ENCODE assay signal across 8 cellular contexts in genomic region chr13:97369269-97369893, GRCh38.
DNase-seq lines count a peak whose midpoint lies in the region; ATAC-seq and TF ChIP-seq lines count a peak whose summit lies in the region.

No MANE protein-coding gene starts in this region.

- H3K36me3 Mint-ChIP-seq in IgD-negative memory B cell (peaks cover 4% of the 10 kb centered on the region), endothelial cell (ENCODE audit: low read depth, unreplicated experiment) (peaks cover 39% of the 10 kb centered on the region)
- peaks cover 39% of the 10 kb centered on the region for H3K36me3 Mint-ChIP-seq in dendritic cell treated with granulocyte-macrophage colony-stimulating factor and Interleukin-4, amounts not matched to agents 40 ng/mL and 50 ng/mL, for 4 days (ENCODE audit: low read depth)

- peak overlapping the region; percentile 11 to 93 (median 58) for H3K4me3 Mint-ChIP-seq in IgD-negative memory B cell
- H3K4me3 Mint-ChIP-seq in dendritic cell treated with granulocyte-macrophage colony-stimulating factor and Interleukin-4, amounts not matched to agents 40 ng/mL and 50 ng/mL, for 4 days = peak overlapping the region; percentile 73
- H3K4me3 Mint-ChIP-seq in endothelial cell (ENCODE audit: unreplicated experiment) = no peak overlapping the region

- H3K4me3 ChIP-seq in GM12865 (ENCODE audit: low read depth, low read length) = peak overlapping the region; percentile 53
- peak overlapping the region; percentile 0 to 1 for H3K4me3 ChIP-seq in prostate gland

- H3K4me1 ChIP-seq in prostate gland (replicated peaks) = no peaks in the 10 kb centered on the region

- no peaks in the 10 kb centered on the region for H3K9me3 Mint-ChIP-seq in IgD-negative memory B cell
- H3K9me3 Mint-ChIP-seq in dendritic cell treated with granulocyte-macrophage colony-stimulating factor and Interleukin-4, amounts not matched to agents 40 ng/mL and 50 ng/mL, for 4 days = no peaks in the 10 kb centered on the region
- H3K9me3 Mint-ChIP-seq in endothelial cell (ENCODE audit: unreplicated experiment) = no peaks in the 10 kb centered on the region

- H3K27me3 Mint-ChIP-seq in IgD-negative memory B cell = no peaks in the 10 kb centered on the region
- no peaks in the 10 kb centered on the region for H3K27me3 Mint-ChIP-seq in dendritic cell treated with granulocyte-macrophage colony-stimulating factor and Interleukin-4, amounts not matched to agents 40 ng/mL and 50 ng/mL, for 4 days
- peaks cover 12% of the 10 kb centered on the region for H3K27me3 Mint-ChIP-seq in endothelial cell (ENCODE audit: unreplicated experiment)

- ATAC-seq in GM21515 (IDR thresholded peaks at IDR 0.05; ENCODE audit: unreplicated experiment) (peak; percentile 59), HG03025 (IDR thresholded peaks at IDR 0.05; ENCODE audit: low FRiP score, unreplicated experiment) (no peak)

- intact Hi-C loops in dendritic cell treated with granulocyte-macrophage colony-stimulating factor and Interleukin-4, amounts not matched to agents 40 ng/mL and 50 ng/mL, for 4 days (cut with micrococcal nuclease) = loop anchor here (5.0 kb wide), 1 partner anchor 63 kb away; the partner anchor contains the start of gene RAP2A
- intact Hi-C loops in prostate gland (cut with DNase I) = loop anchor here (5.0 kb wide), 1 partner anchor 63 kb away; the partner anchor contains the start of gene RAP2A

- no peak for TF ChIP-seq POLR2A in prostate gland (IDR thresholded peaks at IDR 0.05)

- WGBS in prostate gland = 37% methylated on average over 4 of the region's 4 CpGs

- no peaks in the 10 kb centered on the region for H3K9me3 ChIP-seq in prostate gland

- H3K27ac ChIP-seq in prostate gland = peak overlapping the region; percentile 1 to 27

- no peak for TF ChIP-seq CTCF in GM12865 (IDR thresholded peaks at IDR 0.05; ENCODE audit: insufficient read depth, low read depth, low read length, missing control alignments)
- no peak for TF ChIP-seq CTCF in prostate gland (IDR thresholded peaks at IDR 0.05)
- TF ChIP-seq CTCF in endothelial cell (IDR thresholded peaks at IDR 0.05; ENCODE audit: unreplicated experiment) = no peak

- DNase-seq in GM12865 (ENCODE audit: low read depth) (peak; percentile 24), prostate gland (ENCODE audit: low spot score) (no peak), OCI-M2 (lab: John Stamatoyannopoulos, UW; ENCODE audit: unreplicated experiment) (no peak), endothelial cell (ENCODE audit: low spot score) (no peak)

- no peaks in the 10 kb centered on the region for H3K36me3 ChIP-seq in prostate gland

- H3K4me1 Mint-ChIP-seq in IgD-negative memory B cell (peaks cover 9 to 13% (median 12%) of the 10 kb centered on the region in 3 donors), endothelial cell (ENCODE audit: unreplicated experiment) (no peaks in the 10 kb centered on the region)
- H3K4me1 Mint-ChIP-seq in dendritic cell treated with granulocyte-macrophage colony-stimulating factor and Interleukin-4, amounts not matched to agents 40 ng/mL and 50 ng/mL, for 4 days (ENCODE audit: low read depth) = peaks cover 25% of the 10 kb centered on the region

- H3K27me3 ChIP-seq in prostate gland (replicated peaks; ENCODE audit: insufficient read depth) = no peaks in the 10 kb centered on the region

- H3K27ac Mint-ChIP-seq in IgD-negative memory B cell (peak overlapping the region in 2 of 3 donors; percentile 33 to 76), endothelial cell (ENCODE audit: unreplicated experiment) (no peak overlapping the region)
- H3K27ac Mint-ChIP-seq in dendritic cell treated with granulocyte-macrophage colony-stimulating factor and Interleukin-4, amounts not matched to agents 40 ng/mL and 50 ng/mL, for 4 days = peak overlapping the region; percentile 80
